In the genomic region with DNA sequence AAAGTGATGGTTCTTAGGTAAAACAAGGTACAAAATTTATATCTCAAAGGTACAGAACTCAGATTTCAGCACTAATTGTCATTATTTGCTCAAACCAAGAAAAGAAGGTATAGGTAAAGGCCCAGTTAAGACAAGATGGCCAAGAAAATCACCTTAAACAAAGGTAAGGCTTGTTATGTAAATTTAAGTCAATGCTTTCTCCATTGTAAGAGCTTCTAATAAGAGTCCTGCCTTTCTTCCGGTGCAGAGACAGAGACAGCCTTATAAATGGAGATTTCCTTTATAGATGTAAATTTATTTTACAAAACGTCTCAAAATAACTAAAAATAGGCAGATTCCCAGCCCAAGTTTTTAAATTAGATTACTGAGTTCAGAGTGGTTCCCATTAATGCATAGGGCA, we compare ENCODE assay signal across 22 cellular contexts.
"Had no signal": no experiment of that assay in that cellular context is flagged by ENCODE, and none has a peak within 500 bp of the region (broad histone marks: within the 10 kb centered on the region; RNA-seq: fewer than 3 reads in every experiment).

No MANE protein-coding gene starts in this region.

- H3K4me3 Mint-ChIP-seq: effector memory CD8-positive, alpha-beta T cell; memory B cell; natural killer cell; stimulated activated naive B cell treated with anti-CD40 and anti-IgM and Interleukin-4, amounts not matched to agents 10 μg/mL and 1 μg/mL and 100 μg/mL, for 72 hours; stimulated activated naive CD8-positive, alpha-beta T cell treated with anti-CD3 and anti-CD28 coated beads, Interleukin-15, Interleukin-2, amounts not matched to agents 100 ng/mL and 50 ng/mL, for 24 hours had no signal

- H3K4me1 ChIP-seq: gastrocnemius medialis, psoas muscle, spleen, tibial nerve, upper lobe of left lung had no signal

- H3K27me3 Mint-ChIP-seq: effector memory CD8-positive, alpha-beta T cell; memory B cell; stimulated activated naive B cell treated with anti-CD40 and anti-IgM and Interleukin-4, amounts not matched to agents 10 μg/mL and 1 μg/mL and 100 μg/mL, for 72 hours; stimulated activated naive CD8-positive, alpha-beta T cell treated with anti-CD3 and anti-CD28 coated beads, Interleukin-15, Interleukin-2, amounts not matched to agents 100 ng/mL and 50 ng/mL, for 24 hours had no signal

- H3K27me3 ChIP-seq: gastrocnemius medialis, ovary, spleen, tibial nerve, upper lobe of left lung had no signal

- H3K4me1 Mint-ChIP-seq: immature natural killer cell; memory B cell; natural killer cell; stimulated activated naive B cell treated with anti-CD40 and anti-IgM and Interleukin-4, amounts not matched to agents 10 μg/mL and 1 μg/mL and 100 μg/mL, for 72 hours had no signal

- H3K36me3 ChIP-seq: gastrocnemius medialis, ovary, spleen, thoracic aorta, tibial nerve, upper lobe of left lung had no signal

- H3K4me3 ChIP-seq: coronary artery, gastrocnemius medialis, lung, ovary, psoas muscle, skin epidermis, spleen, thoracic aorta, tibial nerve, upper lobe of left lung had no signal

- H3K27ac ChIP-seq: coronary artery, gastrocnemius medialis, ovary, psoas muscle, skin epidermis, spleen, thoracic aorta, tibial nerve, upper lobe of left lung had no signal

- H3K36me3 Mint-ChIP-seq: immature natural killer cell; natural killer cell; stimulated activated naive B cell treated with anti-CD40 and anti-IgM and Interleukin-4, amounts not matched to agents 10 μg/mL and 1 μg/mL and 100 μg/mL, for 72 hours had no signal

- ATAC-seq: effector memory CD8-positive, alpha-beta T cell; gastrocnemius medialis; left lobe of liver; natural killer cell; psoas muscle; right cardiac atrium; stimulated activated naive B cell treated with anti-CD40 and anti-IgM and Interleukin-4, amounts not matched to agents 10 μg/mL and 1 μg/mL and 100 μg/mL, for 72 hours had no signal

- DNase-seq: dermis blood vessel endothelial cell; effector memory CD8-positive, alpha-beta T cell; gastrocnemius medialis; head of caudate nucleus; immature natural killer cell; natural killer cell; occipital lobe; ovary; posterior cingulate gyrus; psoas muscle; right cardiac atrium; spleen; stimulated activated naive B cell treated with anti-CD40 and anti-IgM and Interleukin-4, amounts not matched to agents 10 μg/mL and 1 μg/mL and 100 μg/mL, for 72 hours; upper lobe of left lung had no signal

- H3K27ac Mint-ChIP-seq: effector memory CD8-positive, alpha-beta T cell; immature natural killer cell; memory B cell; natural killer cell; stimulated activated naive B cell treated with anti-CD40 and anti-IgM and Interleukin-4, amounts not matched to agents 10 μg/mL and 1 μg/mL and 100 μg/mL, for 72 hours; stimulated activated naive CD8-positive, alpha-beta T cell treated with anti-CD3 and anti-CD28 coated beads, Interleukin-15, Interleukin-2, amounts not matched to agents 100 ng/mL and 50 ng/mL, for 24 hours had no signal

- H3K9me3 ChIP-seq: gastrocnemius medialis, ovary, psoas muscle, spleen, thoracic aorta, tibial nerve, upper lobe of left lung had no signal
